ENCODE assay signal across 20 cellular contexts in the genomic region with DNA sequence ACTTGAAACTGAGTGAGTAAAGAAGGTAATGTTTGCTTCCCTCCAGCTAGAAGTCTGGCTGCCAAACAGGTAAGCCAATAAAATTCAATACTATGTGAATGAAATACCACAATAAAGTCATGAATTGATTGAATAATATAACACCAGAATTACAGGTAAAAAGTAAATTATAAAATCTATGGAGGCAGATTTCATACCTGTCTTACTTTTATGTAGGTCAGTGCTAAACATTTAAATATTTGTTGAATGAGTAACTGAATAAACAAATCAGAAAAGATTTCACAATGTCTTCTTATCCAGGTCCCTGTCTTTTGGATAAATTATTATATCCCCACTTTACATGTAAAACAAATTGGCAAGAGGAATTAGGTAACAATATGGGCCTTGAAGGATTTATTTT.
"Had no signal": no experiment of that assay in that cellular context is flagged by ENCODE, and none has a peak within 500 bp of the region (broad histone marks: within the 10 kb centered on the region; RNA-seq: fewer than 3 reads in every experiment).

No MANE protein-coding gene starts in this region.

- H3K27ac Mint-ChIP-seq: activated naive CD4-positive, alpha-beta T cell treated with anti-CD3 and anti-CD28 coated beads for 36 hours; activated naive CD8-positive, alpha-beta T cell treated with anti-CD3 and anti-CD28 coated beads, Interleukin-2, amount 50 U/mL, for 24 hours; activated T-helper 2 cell treated with anti-CD3 and anti-CD28 coated beads, Interferon-gamma antibody, Interleukin-2, Interleukin-4, amounts not matched to agents 10 μg/mL and 5 μg/mL and 100 μg/mL, durations not matched to agents 14 hours and 24 hours and 36 hours; stimulated activated naive B cell treated with anti-CD40 and anti-IgM and Interleukin-4, amounts not matched to agents 10 μg/mL and 1 μg/mL and 100 μg/mL, for 72 hours; T-cell had no signal

- H3K27me3 ChIP-seq: esophagus squamous epithelium, thyroid gland had no signal

- H3K9me3 ChIP-seq: esophagus squamous epithelium, thyroid gland had no signal

- H3K9me3 Mint-ChIP-seq: activated naive CD4-positive, alpha-beta T cell treated with anti-CD3 and anti-CD28 coated beads for 36 hours; activated naive CD8-positive, alpha-beta T cell treated with anti-CD3 and anti-CD28 coated beads, Interleukin-2, amount 50 U/mL, for 24 hours; activated T-helper 2 cell treated with anti-CD3 and anti-CD28 coated beads, Interferon-gamma antibody, Interleukin-2, Interleukin-4, amounts not matched to agents 10 μg/mL and 5 μg/mL and 100 μg/mL, durations not matched to agents 14 hours and 24 hours and 36 hours; central memory CD8-positive, alpha-beta T cell; neural crest cell; stimulated activated naive B cell treated with anti-CD40 and anti-IgM and Interleukin-4, amounts not matched to agents 10 μg/mL and 1 μg/mL and 100 μg/mL, for 72 hours; T-cell had no signal

- H3K4me3 Mint-ChIP-seq: activated naive CD4-positive, alpha-beta T cell treated with anti-CD3 and anti-CD28 coated beads for 36 hours; activated naive CD8-positive, alpha-beta T cell treated with anti-CD3 and anti-CD28 coated beads, Interleukin-2, amount 50 U/mL, for 24 hours; central memory CD8-positive, alpha-beta T cell; neural crest cell; stimulated activated naive B cell treated with anti-CD40 and anti-IgM and Interleukin-4, amounts not matched to agents 10 μg/mL and 1 μg/mL and 100 μg/mL, for 72 hours; T-cell had no signal

- H3K4me1 ChIP-seq: parathyroid adenoma had no signal

- H3K27me3 Mint-ChIP-seq: activated naive CD8-positive, alpha-beta T cell treated with anti-CD3 and anti-CD28 coated beads, Interleukin-2, amount 50 U/mL, for 24 hours; central memory CD8-positive, alpha-beta T cell; stimulated activated naive B cell treated with anti-CD40 and anti-IgM and Interleukin-4, amounts not matched to agents 10 μg/mL and 1 μg/mL and 100 μg/mL, for 72 hours; T-cell had no signal

- H3K27ac ChIP-seq: coronary artery, esophagus squamous epithelium, parathyroid adenoma, skin epidermis, thyroid gland had no signal

- H3K4me3 ChIP-seq: coronary artery, esophagus squamous epithelium, skin epidermis, thyroid gland had no signal

- ATAC-seq: activated naive CD8-positive, alpha-beta T cell treated with anti-CD3 and anti-CD28 coated beads, Interleukin-2, amount 50 U/mL, for 24 hours; left cardiac atrium; T-cell had no signal

- DNase-seq: activated CD4-positive, alpha-beta T cell treated with anti-CD3 and anti-CD28 coated beads for 1 hour; activated CD4-positive, alpha-beta T cell treated with anti-CD3 and anti-CD28 coated beads, Interleukin-2, amount 50 U/mL, for 48 hours; activated naive CD4-positive, alpha-beta T cell treated with anti-CD3 and anti-CD28 coated beads for 36 hours; activated naive CD8-positive, alpha-beta T cell treated with anti-CD3 and anti-CD28 coated beads, Interleukin-2, amount 50 U/mL, for 24 hours; effector CD4-positive, alpha-beta T cell; esophagus squamous epithelium; left cardiac atrium; retina; stimulated activated CD4-positive, alpha-beta T cell treated with anti-CD3 and anti-CD28 coated beads, Interleukin-15, amount 100 ng/mL, for 24 hours; stimulated activated CD4-positive, alpha-beta T cell treated with anti-CD3 and anti-CD28 coated beads, Interleukin-4, amount 100 ng/mL, for 1 hour; stimulated activated naive B cell treated with anti-CD40 and anti-IgM and Interleukin-4, amounts not matched to agents 10 μg/mL and 1 μg/mL and 100 μg/mL, for 72 hours; T-cell; T1000; thyroid gland had no signal
